17 cellular contexts compared by ENCODE assay signal in the genomic region with DNA sequence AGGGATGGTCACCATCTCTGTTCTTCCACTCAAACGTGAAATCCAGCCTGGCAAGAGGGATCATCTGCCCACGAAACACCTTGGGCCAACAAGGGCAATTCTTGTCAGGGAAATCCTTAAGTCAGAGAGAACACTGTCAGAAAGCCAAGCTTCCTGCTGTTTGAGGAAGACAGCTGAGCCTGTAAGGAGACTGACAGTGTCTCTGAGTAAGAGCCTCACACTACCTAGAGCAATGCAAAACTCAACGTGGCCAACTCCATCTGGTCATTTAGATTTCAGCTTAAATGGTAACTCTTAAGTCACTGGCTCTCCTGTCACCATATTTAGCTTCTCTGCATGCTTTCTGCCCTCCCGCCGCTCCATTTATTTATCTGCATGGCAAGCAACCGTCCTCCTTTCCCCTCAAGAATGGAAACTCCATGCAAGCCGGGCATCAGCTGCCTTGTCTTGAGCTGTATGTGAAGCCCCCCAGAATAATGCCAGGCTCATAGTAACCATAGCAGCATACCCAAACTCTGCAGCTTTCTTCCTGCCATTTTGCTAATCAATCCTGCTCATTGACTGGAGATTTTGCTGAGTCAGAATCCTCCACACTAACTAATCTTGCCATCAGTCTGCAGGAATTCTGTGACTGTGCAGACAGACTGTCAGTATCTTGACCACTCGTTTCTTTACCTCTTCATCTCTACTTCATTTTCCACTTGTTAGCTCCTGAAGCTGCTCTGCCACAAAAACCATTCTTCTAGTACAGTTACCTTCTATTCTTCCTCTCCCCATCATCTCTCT.
"Had no signal": no experiment of that assay in that cellular context is flagged by ENCODE, and none has a peak within 500 bp of the region (broad histone marks: within the 10 kb centered on the region; RNA-seq: fewer than 3 reads in every experiment).

No MANE protein-coding gene starts in this region.

- DNase-seq: activated CD4-positive, alpha-beta T cell treated with anti-CD3 and anti-CD28 coated beads, Interleukin-2, amount 10 ng/mL, durations not matched to agents 7 days and 5 days; activated CD8-positive, alpha-beta T cell treated with anti-CD3 and anti-CD28 coated beads, Interleukin-2, amount 10 ng/mL, durations not matched to agents 7 days and 5 days; activated gamma-delta T cell treated with Interleukin-2 at 50 U/mL for 16 hours; adrenal gland; dermis blood vessel endothelial cell; effector memory CD4-positive, alpha-beta T cell; heart right ventricle; left lung; stimulated activated CD4-positive, alpha-beta T cell treated with anti-CD3 and anti-CD28 coated beads, Interleukin-4, amount 100 ng/mL, for 4 hours; thyroid gland had no signal

- H3K4me3 ChIP-seq: adrenal gland, esophagus muscularis mucosa, heart right ventricle, left lung, thyroid gland had no signal

- H3K27me3 Mint-ChIP-seq: stimulated activated memory B cell treated with anti-CD40 and anti-IgM and Interleukin-4, amounts not matched to agents 10 μg/mL and 1 μg/mL and 100 μg/mL, for 72 hours had no signal

- H3K9me3 Mint-ChIP-seq: activated CD4-positive, alpha-beta T cell treated with anti-CD3 and anti-CD28 coated beads, Interleukin-2, amount 10 ng/mL, durations not matched to agents 7 days and 5 days; activated naive CD4-positive, alpha-beta T cell treated with anti-CD3 and anti-CD28 coated beads, Interleukin-2, amount 50 U/mL, for 72 hours; neural crest cell; T-helper 1 cell treated with Interleukin-12 subunit alpha and Interleukin-12 subunit beta and Interleukin-4 antibody, amounts not matched to agents 30 μg/mL and 1 μg/mL, for 36 hours had no signal

- ATAC-seq: activated CD4-positive, CD25-positive, alpha-beta regulatory T cell treated with anti-CD3 and anti-CD28 coated beads, Interleukin-2, amount 50 U/mL, for 24 hours; activated CD8-positive, alpha-beta T cell treated with anti-CD3 and anti-CD28 coated beads, Interleukin-2, amount 10 ng/mL, durations not matched to agents 7 days and 5 days; activated naive CD4-positive, alpha-beta T cell treated with anti-CD3 and anti-CD28 coated beads, Interleukin-2, amount 50 U/mL, for 72 hours; heart right ventricle; sciatic nerve; stimulated activated memory B cell treated with anti-CD40 and anti-IgM and Interleukin-4, amounts not matched to agents 10 μg/mL and 1 μg/mL and 100 μg/mL, for 72 hours had no signal

- H3K27me3 ChIP-seq: adrenal gland, esophagus muscularis mucosa, left lung, thyroid gland had no signal

- H3K27ac Mint-ChIP-seq: activated CD4-positive, alpha-beta T cell treated with anti-CD3 and anti-CD28 coated beads, Interleukin-2, amount 10 ng/mL, durations not matched to agents 7 days and 5 days; activated naive CD4-positive, alpha-beta T cell treated with anti-CD3 and anti-CD28 coated beads, Interleukin-2, amount 50 U/mL, for 72 hours; stimulated activated memory B cell treated with anti-CD40 and anti-IgM and Interleukin-4, amounts not matched to agents 10 μg/mL and 1 μg/mL and 100 μg/mL, for 72 hours; T-helper 1 cell treated with Interleukin-12 subunit alpha and Interleukin-12 subunit beta and Interleukin-4 antibody, amounts not matched to agents 30 μg/mL and 1 μg/mL, for 36 hours had no signal

- H3K36me3 ChIP-seq: adrenal gland, esophagus muscularis mucosa, heart right ventricle, left lung, thyroid gland had no signal

- H3K36me3 Mint-ChIP-seq: activated naive CD4-positive, alpha-beta T cell treated with anti-CD3 and anti-CD28 coated beads, Interleukin-2, amount 50 U/mL, for 72 hours; stimulated activated memory B cell treated with anti-CD40 and anti-IgM and Interleukin-4, amounts not matched to agents 10 μg/mL and 1 μg/mL and 100 μg/mL, for 72 hours had no signal

- H3K9me3 ChIP-seq: adrenal gland, esophagus muscularis mucosa, heart right ventricle, left lung, thyroid gland had no signal

- H3K4me3 Mint-ChIP-seq: activated CD4-positive, alpha-beta T cell treated with anti-CD3 and anti-CD28 coated beads, Interleukin-2, amount 10 ng/mL, durations not matched to agents 7 days and 5 days; activated CD8-positive, alpha-beta T cell treated with anti-CD3 and anti-CD28 coated beads, Interleukin-2, amount 10 ng/mL, durations not matched to agents 7 days and 5 days; neural crest cell; stimulated activated memory B cell treated with anti-CD40 and anti-IgM and Interleukin-4, amounts not matched to agents 10 μg/mL and 1 μg/mL and 100 μg/mL, for 72 hours; T-helper 1 cell treated with Interleukin-12 subunit alpha and Interleukin-12 subunit beta and Interleukin-4 antibody, amounts not matched to agents 30 μg/mL and 1 μg/mL, for 36 hours had no signal

- H3K4me1 ChIP-seq: adrenal gland, esophagus muscularis mucosa, heart right ventricle, left lung, thyroid gland had no signal

- H3K4me1 Mint-ChIP-seq: activated CD4-positive, alpha-beta T cell treated with anti-CD3 and anti-CD28 coated beads, Interleukin-2, amount 10 ng/mL, durations not matched to agents 7 days and 5 days; neural crest cell; stimulated activated memory B cell treated with anti-CD40 and anti-IgM and Interleukin-4, amounts not matched to agents 10 μg/mL and 1 μg/mL and 100 μg/mL, for 72 hours had no signal

- H3K27ac ChIP-seq: adrenal gland, esophagus muscularis mucosa, heart right ventricle, left lung, thyroid gland had no signal
